28 cellular contexts compared by ENCODE assay signal in genomic region chr5:108975697-108976096, GRCh38.
"Had no signal": no experiment of that assay in that cellular context is flagged by ENCODE, and none has a peak within 500 bp of the region (broad histone marks: within the 10 kb centered on the region; RNA-seq: fewer than 3 reads in every experiment).

No MANE protein-coding gene starts in this region.

- H3K9me3 ChIP-seq: colonic mucosa, esophagus muscularis mucosa, esophagus squamous epithelium, gastrocnemius medialis, gastroesophageal sphincter, heart left ventricle, heart right ventricle had no signal

- DNase-seq: colonic mucosa; cortex of kidney; dermis blood vessel endothelial cell; dorsolateral prefrontal cortex; effector CD4-positive, alpha-beta T cell; effector CD8-positive, alpha-beta T cell; effector memory CD4-positive, alpha-beta T cell; effector memory CD8-positive, alpha-beta T cell; endodermal cell; erythroblast; esophagus squamous epithelium; foreskin fibroblast; foreskin keratinocyte; foreskin melanocyte; gastrocnemius medialis; glutamatergic neuron; head of caudate nucleus; heart left ventricle; heart right ventricle had no signal

- FAIRE-seq: colon, endometrium, endothelial cell of umbilical vein, frontal cortex had no signal

- H3K4me3 ChIP-seq: colonic mucosa, coronary artery, dorsolateral prefrontal cortex, esophagus muscularis mucosa, esophagus squamous epithelium, gastrocnemius medialis, gastroesophageal sphincter, heart left ventricle, heart right ventricle had no signal

- ATAC-seq: effector memory CD8-positive, alpha-beta T cell; esophagus mucosa; foreskin keratinocyte; gastrocnemius medialis; gastroesophageal sphincter; heart left ventricle; heart right ventricle had no signal

- H3K36me3 ChIP-seq: colonic mucosa, gastrocnemius medialis had no signal

- H3K4me1 ChIP-seq: colonic mucosa, esophagus muscularis mucosa, esophagus squamous epithelium, foreskin keratinocyte, gastrocnemius medialis, heart right ventricle had no signal

- H3K27me3 ChIP-seq: colonic mucosa, dorsolateral prefrontal cortex, esophagus muscularis mucosa, esophagus squamous epithelium, foreskin keratinocyte, gastrocnemius medialis, gastroesophageal sphincter, heart left ventricle, heart right ventricle had no signal

- H3K27ac ChIP-seq: colonic mucosa, coronary artery, dorsolateral prefrontal cortex, epithelial cell of prostate, esophagus muscularis mucosa, esophagus squamous epithelium, foreskin keratinocyte, gastrocnemius medialis, gastroesophageal sphincter, heart left ventricle, heart right ventricle had no signal
